In the genomic region with DNA sequence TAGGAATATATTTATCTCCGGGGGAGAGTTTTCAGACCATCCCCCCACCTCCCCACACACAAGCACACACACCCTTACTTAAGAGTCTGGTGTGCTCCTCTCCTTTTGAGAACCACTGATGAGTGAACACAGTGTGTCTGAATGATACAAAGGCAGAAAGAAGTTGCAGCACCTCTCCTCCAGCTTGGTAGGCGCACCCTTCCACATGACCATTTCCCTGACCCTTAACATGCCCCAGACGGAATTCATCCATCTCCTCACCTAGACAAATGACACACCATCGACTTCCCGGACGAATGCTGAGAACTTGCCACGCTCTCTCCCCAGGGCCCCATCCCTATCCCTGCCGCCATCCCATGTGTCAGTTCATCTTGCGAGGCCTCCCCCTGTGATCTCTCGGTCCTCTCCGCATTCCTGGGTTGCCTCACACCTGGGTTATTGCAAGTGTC, we compare ENCODE assay signal across 11 cellular contexts. TPM values are rescaled to one million over a fixed set of nuclear protein-coding genes. Genes with fewer than 3 reads are reported as not detected.
DNase-seq lines count a peak whose midpoint lies in the region; TF ChIP-seq lines count a peak whose summit lies in the region.
"Had no signal": no experiment of that assay in that cellular context is flagged by ENCODE, and none has a peak within 500 bp of the region (broad histone marks: within the 10 kb centered on the region; RNA-seq: fewer than 3 reads in every experiment).

No MANE protein-coding gene starts in this region.

- TF ChIP-seq CTCF in Peyer's patch (IDR thresholded peaks at IDR 0.05) = no peak
- TF ChIP-seq CTCF in fibroblast of pulmonary artery (IDR thresholded peaks at IDR 0.05; ENCODE audit: low read length, missing control alignments) = no peak
- TF ChIP-seq CTCF in CD14-positive monocyte (IDR thresholded peaks at IDR 0.05) = no peak

- H3K4me3 ChIP-seq in Peyer's patch = peak overlapping the region in 3 of 4 donors; percentile 14 to 97 (median 85)
- H3K4me3 ChIP-seq in fibroblast of pulmonary artery (replicated peaks; ENCODE audit: low read depth, low read length) = peak overlapping the region; percentile 100
- H3K4me3 ChIP-seq in skeletal muscle cell (ENCODE audit: low read depth, low read length) = peak overlapping the region; percentile 98

- peaks cover 0 to 18% (median 0%) of the 10 kb centered on the region in 3 donors for H3K36me3 ChIP-seq in Peyer's patch
- H3K36me3 ChIP-seq: WERI-Rb-1 had no signal

- TF ChIP-seq POLR2A in Peyer's patch (IDR thresholded peaks at IDR 0.05) = no peak

- H3K9me3 ChIP-seq in Peyer's patch = no peaks in the 10 kb centered on the region

- intact Hi-C loops in CD14-positive monocyte (cut with micrococcal nuclease) = loop anchor here (5.0 to 10.0 kb wide), 4 partner anchors 39 to 199 kb away; partner anchors contain the start of genes SCNN1A (in 2 of the 2) and GAPDH (in 1 of the 2)

- peak; percentile 27 for DNase-seq in Caki2 (ENCODE audit: low read depth)
- no peak for DNase-seq in Peyer's patch
- DNase-seq in fibroblast of pulmonary artery (ENCODE audit: low read depth) = peak; percentile 63
- no peak for DNase-seq in skeletal muscle cell (ENCODE audit: low read depth)
- DNase-seq in anterior cingulate cortex (lab: John Stamatoyannopoulos, UW) = no peak
- no peak for DNase-seq in HPDE6-E6E7 (ENCODE audit: extremely low spot score)
- DNase-seq in HT-29 (ENCODE audit: low spot score) = no peak
- DNase-seq in CD14-positive monocyte (ENCODE audit: low spot score) = no peak
- DNase-seq: NCI-H187, WERI-Rb-1 had no signal

- peaks cover 0 to 2% (median 0%) of the 10 kb centered on the region in 7 donors for H3K9me3 Mint-ChIP-seq in CD14-positive monocyte

- H3K27me3 ChIP-seq in Peyer's patch = no peaks in the 10 kb centered on the region

- no peak overlapping the region for H3K27ac Mint-ChIP-seq in CD14-positive monocyte

- H3K27ac ChIP-seq in Peyer's patch = peak overlapping the region; percentile 84 to 100 (median 97)
- H3K27ac ChIP-seq: WERI-Rb-1 had no signal

- peaks cover 0 to 4% (median 0%) of the 10 kb centered on the region in 3 donors for H3K27me3 Mint-ChIP-seq in CD14-positive monocyte (ENCODE audit: low read depth in 3 of 3)

- peaks cover 0 to 74% (median 32%) of the 10 kb centered on the region in 4 donors for H3K4me1 ChIP-seq in Peyer's patch

- H3K36me3 Mint-ChIP-seq in CD14-positive monocyte = peaks cover 30 to 31% of the 10 kb centered on the region in 2 donors

- H3K4me1 Mint-ChIP-seq in CD14-positive monocyte = peaks cover 43% of the 10 kb centered on the region

- in situ Hi-C loops in Caki2 (cut with HindIII; ENCODE audit: low pct_unique_long_range_greater_than_20kb, low sequenced_read_pairs) = no loop called here

- H3K4me3 Mint-ChIP-seq in CD14-positive monocyte = no peak overlapping the region

RNA-seq across cellular contexts. Expression of gene TNFRSF1A, which starts 3.9 kb away (rescaled TPM):
- total RNA-seq in Caki2 (2014; rRNA removed; shearing (Covaris generic); ENCODE audit: low replicate concordance) = 121 and 171 TPM in 2 replicates
- total RNA-seq in Peyer's patch = 100 to 1,000 TPM in 3 of 4 donors, 10 to 100 TPM in 1; 90.8 to 547 (median 393) TPM
- total RNA-seq in HT-29 (2014; rRNA removed; shearing (Covaris generic)) = 91.9 and 94.5 TPM in 2 replicates
- 100 to 1,000 TPM; 108 to 157 TPM for polyA plus RNA-seq in CD14-positive monocyte

RNA-seq across cellular contexts. Expression of gene PLEKHG6, which starts 27.5 kb away (rescaled TPM):
- total RNA-seq in Caki2 (2014; rRNA removed; shearing (Covaris generic); ENCODE audit: low replicate concordance) = 1.0 and 2.0 TPM in 2 replicates
- total RNA-seq in Peyer's patch = 100 to 1,000 TPM; 145 to 543 (median 176) TPM
- total RNA-seq in HT-29 (2014; rRNA removed; shearing (Covaris generic)) = 90.1 and 94.8 TPM in 2 replicates
- not detected for polyA plus RNA-seq in CD14-positive monocyte
- total RNA-seq: pulmonary artery endothelial cell had no signal

RNA-seq across cellular contexts. Expression of gene SCNN1A, which starts 37.4 kb away (rescaled TPM):
- 0.12 and 5.7 TPM in 2 replicates for total RNA-seq in Caki2 (2014; rRNA removed; shearing (Covaris generic); ENCODE audit: low replicate concordance)
- total RNA-seq in Peyer's patch = 100 to 1,000 TPM in 3 of 4 donors, 10 to 100 TPM in 1; 93.3 to 275 (median 143) TPM
- total RNA-seq in HT-29 (2014; rRNA removed; shearing (Covaris generic)) = 161 and 221 TPM in 2 replicates
- polyA plus RNA-seq in CD14-positive monocyte = under 1 TPM; 0.11 to 0.63 TPM

RNA-seq across cellular contexts. Expression of gene LTBR, which starts 46.0 kb away (rescaled TPM):
- 102 and 136 TPM in 2 replicates for total RNA-seq in Caki2 (2014; rRNA removed; shearing (Covaris generic); ENCODE audit: low replicate concordance)
- 100 to 1,000 TPM; 113 to 313 (median 294) TPM for total RNA-seq in Peyer's patch
- 176 and 234 TPM in 2 replicates for total RNA-seq in HT-29 (2014; rRNA removed; shearing (Covaris generic))
- 10 to 100 TPM; 56.4 to 60.6 TPM for polyA plus RNA-seq in CD14-positive monocyte

Comparison
In these comparisons a context has a peak if more than half of its experiments do, and no peak if none do; other contexts are left out.
1. DNase-seq: peak in Caki2 (single experiment) and fibroblast of pulmonary artery (single experiment); none in Peyer's patch (0 of 3), skeletal muscle cell (single experiment), anterior cingulate cortex (0 of 58), HPDE6-E6E7 (single experiment), HT-29 (single experiment) and CD14-positive monocyte (single experiment).
2. RNA of gene PLEKHG6, which starts 27.5 kb away (total RNA-seq): 145 to 543 TPM in Peyer's patch and 90.1 to 94.8 TPM in HT-29; 1.0 to 2.0 TPM in Caki2; every median in the first group is over 10 times any median in the second.
3. RNA of gene SCNN1A, which starts 37.4 kb away (total RNA-seq): 161 to 221 TPM in HT-29 and 93.3 to 275 TPM in Peyer's patch; 0.12 to 5.7 TPM in Caki2; every median in the first group is over 10 times any median in the second.
4. Peak in every context shown above with its lines, with median percentiles within 50 percentile points of each other: H3K4me3 ChIP-seq.